In the genomic region with DNA sequence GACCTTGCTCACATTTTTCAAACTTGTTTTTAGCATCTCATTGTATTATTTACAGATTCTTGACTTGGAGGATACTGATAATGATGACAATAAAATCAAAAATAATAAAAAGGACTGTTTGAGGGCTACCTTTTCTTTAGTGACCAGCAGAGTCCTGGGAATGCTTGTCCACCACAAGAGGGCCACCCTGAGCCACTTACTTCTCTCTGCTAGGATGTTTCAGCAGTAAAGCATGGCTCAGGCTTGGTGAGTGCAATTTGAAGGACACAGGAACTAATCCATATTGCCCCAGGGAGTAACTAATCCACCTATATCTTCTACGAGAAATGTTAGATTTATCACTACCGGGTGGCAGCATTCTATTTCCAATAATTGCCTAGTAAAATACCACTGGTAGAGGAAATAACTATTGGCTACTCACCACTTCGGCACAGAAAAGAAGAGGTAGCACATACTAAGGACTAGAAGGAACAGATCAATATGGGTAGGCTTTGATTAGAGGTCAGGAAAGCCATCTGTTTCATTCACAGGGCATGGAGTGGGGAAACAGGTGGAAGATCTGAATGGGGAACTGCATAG, we compare ENCODE assay signal across 8 cellular contexts. TPM values are rescaled to one million over a fixed set of nuclear protein-coding genes. Genes with fewer than 3 reads are reported as not detected.
DNase-seq lines count a peak whose midpoint lies in the region; ATAC-seq and TF ChIP-seq lines count a peak whose summit lies in the region.

No MANE protein-coding gene starts in this region.

- no peaks in the 10 kb centered on the region for H3K36me3 ChIP-seq in effector memory CD4-positive, alpha-beta T cell (ENCODE audit: control insufficient read depth, insufficient read depth, low read length)

- no peak overlapping the region for H3K4me3 ChIP-seq in AG10803 (ENCODE audit: low read length)
- no peak overlapping the region for H3K4me3 ChIP-seq in effector memory CD4-positive, alpha-beta T cell (ENCODE audit: insufficient read depth, low read depth, low read length, poor library complexity, severe bottlenecking)

- H3K4me1 ChIP-seq in effector memory CD4-positive, alpha-beta T cell (ENCODE audit: control insufficient read depth, insufficient read depth, low read length, poor library complexity, severe bottlenecking), result no peaks in the 10 kb centered on the region

- no peaks in the 10 kb centered on the region for H3K27me3 ChIP-seq in effector memory CD4-positive, alpha-beta T cell (replicated peaks; ENCODE audit: control insufficient read depth, insufficient read depth, low read length, poor library complexity, severe bottlenecking)

- DNase-seq in AG10803 (ENCODE audit: low read depth) (peak; percentile 81), NCI-H524 (lab: John Stamatoyannopoulos, UW) (peak; percentile 60 to 84), mesothelial cell of epicardium (ENCODE audit: low spot score in 2 of 2, unreplicated experiment in 2 of 2) (peak; percentile 22 to 64)
- DNase-seq in activated CD4-positive, alpha-beta T cell treated with anti-CD3 and anti-CD28 coated beads, Interleukin-2, amount 50 U/mL, for 1 hour, result peak; percentile 53
- DNase-seq in effector memory CD4-positive, alpha-beta T cell, result peak; percentile 3 to 36 (median 20)
- DNase-seq in stimulated activated CD8-positive, alpha-beta memory T cell treated with anti-CD3 and anti-CD28 coated beads, Interleukin-2, amount 100 ng/mL, for 48 hours (ENCODE audit: low read depth in 2 of 2), result peak; percentile 26 to 44

- TF ChIP-seq CTCF in AG10803 (conservative IDR thresholded peaks at IDR 0.05; ENCODE audit: low read length) (peak; percentile 98), mesothelial cell of epicardium (IDR thresholded peaks at IDR 0.05; ENCODE audit: unreplicated experiment) (peak; percentile 66)

- H3K27me3 Mint-ChIP-seq in mesothelial cell of epicardium (ENCODE audit: low read depth), result no peaks in the 10 kb centered on the region

- no peaks in the 10 kb centered on the region for H3K36me3 Mint-ChIP-seq in mesothelial cell of epicardium

- peaks cover 3% of the 10 kb centered on the region for H3K4me1 Mint-ChIP-seq in mesothelial cell of epicardium

- no peak overlapping the region for H3K27ac Mint-ChIP-seq in mesothelial cell of epicardium

- no peaks in the 10 kb centered on the region for H3K9me3 ChIP-seq in effector memory CD4-positive, alpha-beta T cell (ENCODE audit: control insufficient read depth, low read length)

- no peak overlapping the region for H3K27ac ChIP-seq in effector memory CD4-positive, alpha-beta T cell (ENCODE audit: insufficient read depth, low read length, poor library complexity, severe bottlenecking)

- H3K4me3 Mint-ChIP-seq in mesothelial cell of epicardium, result no peak overlapping the region

- ATAC-seq in GM18861 (IDR thresholded peaks at IDR 0.05; ENCODE audit: unreplicated experiment), result peak; percentile 94
- peak; percentile 91 for ATAC-seq in HG03064 (IDR thresholded peaks at IDR 0.05; ENCODE audit: low read depth, unreplicated experiment)

- H3K9me3 Mint-ChIP-seq in mesothelial cell of epicardium, result no peaks in the 10 kb centered on the region

RNA-seq across cellular contexts. Expression of a gene that starts 5.8 kb away (rescaled TPM):
- total RNA-seq in mesothelial cell of epicardium, result 0.25 to 0.58 TPM (median 0.27 TPM) in 3 replicates

Comparison
In these comparisons a context has a peak if more than half of its experiments do, and no peak if none do; other contexts are left out.
1. DNase-seq: peak in every context shown above with its lines; median percentile 81 in AG10803; 72 in NCI-H524; 53 in activated CD4-positive, alpha-beta T cell treated with anti-CD3 and anti-CD28 coated beads, Interleukin-2, amount 50 U/mL, for 1 hour; 43 in mesothelial cell of epicardium; 35 in stimulated activated CD8-positive, alpha-beta memory T cell treated with anti-CD3 and anti-CD28 coated beads, Interleukin-2, amount 100 ng/mL, for 48 hours; 20 in effector memory CD4-positive, alpha-beta T cell.